In genomic region chr7:35504365-35504764, GRCh38 we compare ENCODE assay signal across 21 cellular contexts.
DNase-seq lines count a peak whose midpoint lies in the region; ATAC-seq and TF ChIP-seq lines count a peak whose summit lies in the region.
"Had no signal": no experiment of that assay in that cellular context is flagged by ENCODE, and none has a peak within 500 bp of the region (broad histone marks: within the 10 kb centered on the region; RNA-seq: fewer than 3 reads in every experiment).

No MANE protein-coding gene starts in this region.

- peak overlapping the region; percentile 83 for H2BK120ac ChIP-seq in trophoblast cell (ENCODE audit: insufficient read depth, low read length, poor library complexity)

- no peak overlapping the region for H3K27ac ChIP-seq in Karpas-422 (ENCODE audit: low read length)
- H3K27ac ChIP-seq in trophoblast cell (ENCODE audit: low read depth, low read length), result peak overlapping the region; percentile 53
- H3K27ac ChIP-seq: GM23248 had no signal

- H3K36me3 ChIP-seq in Karpas-422 (ENCODE audit: insufficient read depth, low read length), result no peaks in the 10 kb centered on the region
- no peaks in the 10 kb centered on the region for H3K36me3 ChIP-seq in trophoblast cell (ENCODE audit: control insufficient read depth in 1 of 2, insufficient read depth in 2 of 2, low read length in 2 of 2)
- H3K36me3 ChIP-seq: MG63 had no signal

- H3K9me3 ChIP-seq in Karpas-422 (ENCODE audit: low read length) (no peaks in the 10 kb centered on the region), trophoblast cell (ENCODE audit: insufficient read depth, low read depth, low read length) (no peaks in the 10 kb centered on the region)
- H3K9me3 ChIP-seq: MG63 had no signal

- no peaks in the 10 kb centered on the region for H3K4me1 ChIP-seq in Karpas-422 (ENCODE audit: low read length)
- H3K4me1 ChIP-seq in trophoblast cell (ENCODE audit: control insufficient read depth in 1 of 2, insufficient read depth in 2 of 2, low read length in 2 of 2), result peaks cover 11 to 18% of the 10 kb centered on the region in 2 experiments

- H3K27me3 Mint-ChIP-seq in WTC11 (ENCODE audit: low read depth), result no peaks in the 10 kb centered on the region

- H3K23ac ChIP-seq in trophoblast cell (ENCODE audit: low read length), result no peak overlapping the region

- H3K9ac ChIP-seq in Karpas-422 (ENCODE audit: low read length) (no peak overlapping the region), trophoblast cell (ENCODE audit: low read length) (no peak overlapping the region)
- H3K9ac ChIP-seq: GM23248 had no signal

- CTCF ChIA-PET in WTC11 (lab: Charles Lee), result interaction anchor here (1.3 to 2.2 kb wide), 2 partner anchors 16 to 79 kb away, joined by 5 to 17 read pairs; no protein-coding TSS in a partner anchor

- H2AFZ ChIP-seq in Karpas-422 (ENCODE audit: low read length), result 0 out of 2 replicates have a peak overlapping the region, but pooled peaks have one; percentile 18
- H2AFZ ChIP-seq in trophoblast cell (ENCODE audit: insufficient read depth, low read length, poor library complexity), result peak overlapping the region; percentile 18
- H2AFZ ChIP-seq: GM23248 had no signal

- peak overlapping the region; percentile 77 for H3K14ac ChIP-seq in trophoblast cell (ENCODE audit: low read length)

- H3K27me3 ChIP-seq in Karpas-422 (ENCODE audit: low read length) (no peaks in the 10 kb centered on the region), trophoblast cell (ENCODE audit: insufficient read depth, low read length) (no peaks in the 10 kb centered on the region)
- H3K27me3 ChIP-seq: MG63 had no signal

- peak overlapping the region; percentile 93 for H4K91ac ChIP-seq in trophoblast cell (ENCODE audit: low read depth, low read length)

- peak overlapping the region; percentile 87 for H2BK12ac ChIP-seq in trophoblast cell (ENCODE audit: low read length)

- DNase-seq in GM12865 (ENCODE audit: low read depth), result peak; percentile 17
- DNase-seq in Karpas-422, result peak; percentile 56
- no peak for DNase-seq in WTC11 (ENCODE audit: low spot score)
- peak in 1 of 2 donors; percentile 12 for DNase-seq in trophoblast cell
- no peak for DNase-seq in NCI-H128 (lab: John Stamatoyannopoulos, UW; ENCODE audit: unreplicated experiment)
- DNase-seq: EL, GF-D8, GM23248, Kasumi-1, MG63, NCI-H1048, NCI-H1436, NCI-H187 treated with DMSO at 0.1 percent for 48 hours, NCI-H2107, NCI-H510A, SIG-M5, T-helper 1 cell had no signal

- H3K18ac ChIP-seq in trophoblast cell (ENCODE audit: low read length), result peak overlapping the region; percentile 68

- H3K4me3 ChIP-seq in GM12865 (ENCODE audit: low read depth, low read length) (no peak overlapping the region), Karpas-422 (ENCODE audit: low read length) (no peak overlapping the region), trophoblast cell (ENCODE audit: low read depth, low read length) (no peak overlapping the region)
- H3K4me3 ChIP-seq: GM23248, MG63 had no signal

- peak overlapping the region; percentile 55 for H2AK5ac ChIP-seq in trophoblast cell (ENCODE audit: low read length)

- no peaks in the 10 kb centered on the region for H3K9me3 Mint-ChIP-seq in WTC11

- H3K27ac Mint-ChIP-seq in WTC11, result 0 out of 2 replicates have a peak overlapping the region, but pooled peaks have one; percentile 80
- H3K27ac Mint-ChIP-seq: B cell had no signal

- peaks cover 28% of the 10 kb centered on the region for H3K4me1 Mint-ChIP-seq in WTC11
- H3K4me1 Mint-ChIP-seq: B cell had no signal

- H3K4me3 Mint-ChIP-seq in WTC11, result no peak overlapping the region
- H3K4me3 Mint-ChIP-seq: B cell had no signal

- H3K4ac ChIP-seq in trophoblast cell (ENCODE audit: low read depth, low read length), result peak overlapping the region; percentile 56

- TF ChIP-seq CTCF in GM12865 (IDR thresholded peaks at IDR 0.05; ENCODE audit: insufficient read depth, low read depth, low read length, missing control alignments) (no peak), WTC11 (IDR thresholded peaks at IDR 0.05) (no peak)

- H2BK5ac ChIP-seq in trophoblast cell (ENCODE audit: low read depth, low read length, poor library complexity), result peak overlapping the region; percentile 73

- H4K8ac ChIP-seq in trophoblast cell (ENCODE audit: low read depth, low read length), result no peak overlapping the region

- H4K12ac ChIP-seq in trophoblast cell (ENCODE audit: low read depth, low read length), result peak overlapping the region; percentile 35

- H3K79me2 ChIP-seq in Karpas-422 (ENCODE audit: low read length) (no peaks in the 10 kb centered on the region), trophoblast cell (ENCODE audit: control insufficient read depth, insufficient read depth, low read length, poor library complexity) (no peaks in the 10 kb centered on the region)

- POLR2A ChIA-PET in WTC11 (lab: Charles Lee), result no interaction called here

- no peaks in the 10 kb centered on the region for H4K20me1 ChIP-seq in Karpas-422 (ENCODE audit: insufficient read depth, low read depth, low read length)

- H3K4me2 ChIP-seq in Karpas-422 (ENCODE audit: low read depth, low read length, poor library complexity, severe bottlenecking), result no peak overlapping the region
- H3K4me2 ChIP-seq in trophoblast cell (ENCODE audit: low read length), result no peak overlapping the region

- ATAC-seq in WTC11, result peak; percentile 63
- ATAC-seq in GM19463 (IDR thresholded peaks at IDR 0.05; ENCODE audit: unreplicated experiment), result no peak
- ATAC-seq in HG03196 (IDR thresholded peaks at IDR 0.05; ENCODE audit: unreplicated experiment), result no peak
- ATAC-seq: HCT116 had no signal

- peaks cover 8% of the 10 kb centered on the region for H3K79me1 ChIP-seq in trophoblast cell (ENCODE audit: low read length)

- no peaks in the 10 kb centered on the region for H3K36me3 Mint-ChIP-seq in WTC11

- no CpG with 5 or more reads among the region's 5 CpGs for WGBS in trophoblast cell (ENCODE audit: extremely low coverage, insufficient coverage, insufficient read length)

- H3K9me2 ChIP-seq in Karpas-422 (replicated peaks; ENCODE audit: insufficient read depth, low read length), result no peaks in the 10 kb centered on the region

TF ChIP-seq in WTC11, 78 proteins besides CTCF, POLR2A, EP300 and RAD21:
- TF ChIP-seq KAT7 (CRISPR knock-in tag; IDR thresholded peaks at IDR 0.05; ENCODE audit: borderline replicate concordance) (no peak), NFYB (CRISPR knock-in tag; conservative IDR thresholded peaks at IDR 0.05; ENCODE audit: low read depth) (peak; percentile 46), USF2 (CRISPR knock-in tag; IDR thresholded peaks at IDR 0.05) (peak; percentile 50), AFF4 (CRISPR knock-in tag; IDR thresholded peaks at IDR 0.05; ENCODE audit: borderline replicate concordance) (no peak)

Comparison
In these comparisons a context has a peak if more than half of its experiments do, and no peak if none do; other contexts are left out.
1. DNase-seq: peak in GM12865 (single experiment) and Karpas-422 (single experiment); none in WTC11 (single experiment) and NCI-H128 (single experiment).